In the genomic region with DNA sequence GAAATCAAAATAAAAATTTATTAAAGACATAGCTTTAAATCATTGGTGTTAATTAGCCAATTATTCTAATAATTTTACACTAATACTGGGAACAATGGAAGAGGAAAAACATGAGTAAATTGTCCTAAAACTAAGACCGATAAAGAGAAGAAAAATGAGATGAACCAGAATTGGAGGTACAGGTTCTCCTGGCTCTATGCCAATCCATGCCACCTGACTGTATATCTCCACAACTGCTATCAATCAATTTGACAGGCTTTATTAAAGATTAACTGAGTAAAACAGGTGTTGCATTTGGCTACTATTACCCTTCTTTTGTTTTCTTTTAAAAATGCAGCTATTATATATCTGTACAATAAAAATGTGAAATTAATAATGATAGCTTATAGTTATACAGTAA, we compare ENCODE assay signal across 15 cellular contexts.
"Had no signal": no experiment of that assay in that cellular context is flagged by ENCODE, and none has a peak within 500 bp of the region (broad histone marks: within the 10 kb centered on the region; RNA-seq: fewer than 3 reads in every experiment).

No MANE protein-coding gene starts in this region.

- H3K36me3 ChIP-seq: brain microvascular endothelial cell, gastroesophageal sphincter, suprapubic skin had no signal

- H3K9me3 ChIP-seq: gastroesophageal sphincter, psoas muscle, suprapubic skin had no signal

- H3K27ac ChIP-seq: brain microvascular endothelial cell, gastroesophageal sphincter, psoas muscle, suprapubic skin had no signal

- H3K27me3 ChIP-seq: brain microvascular endothelial cell, gastroesophageal sphincter, suprapubic skin had no signal

- ATAC-seq: gastroesophageal sphincter; left ventricle myocardium superior; psoas muscle; sciatic nerve; stimulated activated naive CD8-positive, alpha-beta T cell treated with anti-CD3 and anti-CD28 coated beads, Interleukin-15, Interleukin-2, amounts not matched to agents 100 U/mL and 50 U/mL, for 24 hours had no signal

- H3K4me3 ChIP-seq: gastroesophageal sphincter, psoas muscle, suprapubic skin had no signal

- H3K4me1 ChIP-seq: gastroesophageal sphincter, psoas muscle, suprapubic skin had no signal

- DNase-seq: activated CD4-positive, alpha-beta T cell treated with anti-CD3 and anti-CD28 coated beads, Interleukin-2, amount 50 U/mL, for 4 hours; activated CD4-positive, CD25-positive, alpha-beta regulatory T cell treated with anti-CD3 and anti-CD28 coated beads, Interleukin-2, amount 50 U/mL, for 72 hours; activated naive CD4-positive, alpha-beta T cell treated with anti-CD3 and anti-CD28 coated beads, Interleukin-2, amount 50 U/mL, for 16 hours; activated T-cell treated with anti-CD3 and anti-CD28 coated beads, Interleukin-2, amount 50 U/mL, for 1 hour; brain microvascular endothelial cell; effector memory CD4-positive, alpha-beta T cell; left ventricle myocardium superior; mesenchymal stem cell; occipital lobe; psoas muscle; stimulated activated CD4-positive, alpha-beta T cell treated with anti-CD3 and anti-CD28 coated beads, Interleukin-2, amount 100 ng/mL, for 24 hours; stimulated activated naive CD8-positive, alpha-beta T cell treated with anti-CD3 and anti-CD28 coated beads, Interleukin-15, Interleukin-2, amounts not matched to agents 100 U/mL and 50 U/mL, for 24 hours had no signal
